Comparison of ENCODE assay signal across 9 cellular contexts in the genomic region with DNA sequence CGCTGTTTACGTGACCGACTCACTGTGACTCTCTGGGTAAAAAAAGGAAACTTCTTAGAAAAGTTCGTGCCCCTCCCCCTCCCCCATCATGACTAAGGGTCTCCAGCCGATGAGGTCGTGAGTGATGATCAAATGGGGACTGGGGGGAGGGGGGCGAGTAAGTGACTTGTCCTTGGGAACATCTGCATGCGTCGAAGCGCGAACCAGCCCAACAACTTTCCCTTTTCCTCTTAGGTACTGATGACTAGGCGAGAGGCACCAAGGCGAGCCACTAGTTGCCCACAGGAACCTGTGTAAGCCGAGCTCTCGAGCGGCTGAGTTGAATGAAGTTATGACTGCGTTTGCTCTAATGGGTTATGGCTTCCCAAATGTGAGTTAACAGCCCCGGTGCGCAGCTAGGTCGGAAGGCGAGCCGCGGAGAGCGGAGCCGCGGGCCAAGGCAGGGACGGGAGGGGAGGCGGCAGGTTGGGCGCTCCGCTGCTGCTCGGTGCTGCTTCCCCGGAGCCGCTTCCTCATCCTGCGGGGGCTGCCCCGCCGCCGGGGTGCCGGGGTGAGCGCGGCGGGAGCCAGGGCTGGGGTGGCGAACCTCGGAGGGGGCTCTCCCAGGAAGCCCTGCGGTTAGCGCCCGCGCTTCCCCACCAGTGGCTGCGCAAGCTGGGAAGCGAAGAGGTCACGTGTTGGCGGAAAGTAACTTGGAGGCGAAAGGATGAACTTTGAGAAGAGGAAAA. TPM values are rescaled to one million over a fixed set of nuclear protein-coding genes. Genes with fewer than 3 reads are reported as not detected.
DNase-seq lines count a peak whose midpoint lies in the region; ATAC-seq and TF ChIP-seq lines count a peak whose summit lies in the region.
"Had no signal": no experiment of that assay in that cellular context is flagged by ENCODE, and none has a peak within 500 bp of the region (broad histone marks: within the 10 kb centered on the region; RNA-seq: fewer than 3 reads in every experiment).

No MANE protein-coding gene starts in this region.

- no peak overlapping the region for H3K27ac ChIP-seq in iPS-18a (ENCODE audit: low read length)
- H3K27ac ChIP-seq in subcutaneous abdominal adipose tissue (ENCODE audit: low read depth, low read length), result no peak overlapping the region
- no peak overlapping the region for H3K27ac ChIP-seq in Peyer's patch
- no peak overlapping the region for H3K27ac ChIP-seq in gastroesophageal sphincter
- H3K27ac ChIP-seq: body of pancreas had no signal

- H3K27me3 ChIP-seq in iPS-18a (ENCODE audit: control insufficient read depth, insufficient read depth, low read length) (peaks cover 60% of the 10 kb centered on the region), subcutaneous abdominal adipose tissue (ENCODE audit: control insufficient read depth in 5 of 5, insufficient read depth in 4 of 5, low read length in 5 of 5) (peaks cover 31 to 60% (median 39%) of the 10 kb centered on the region in 5 donors), Peyer's patch (peaks cover 0 to 39% of the 10 kb centered on the region in 2 donors), gastroesophageal sphincter (peaks cover 86% of the 10 kb centered on the region)

- peak; percentile 49 for ATAC-seq in GM19043 (IDR thresholded peaks at IDR 0.05; ENCODE audit: low read depth, unreplicated experiment)
- no peak for ATAC-seq in gastroesophageal sphincter
- ATAC-seq in HG02981 (IDR thresholded peaks at IDR 0.05; ENCODE audit: unreplicated experiment), result no peak
- ATAC-seq: body of pancreas had no signal

- no peak for TF ChIP-seq EP300 in gastroesophageal sphincter (IDR thresholded peaks at IDR 0.05)

- H3K9me3 ChIP-seq in iPS-18a (ENCODE audit: control insufficient read depth, low read depth, low read length), result no peaks in the 10 kb centered on the region
- H3K9me3 ChIP-seq in subcutaneous abdominal adipose tissue (ENCODE audit: control insufficient read depth in 5 of 5, low read length in 5 of 5), result peaks cover 0 to 6% (median 0%) of the 10 kb centered on the region in 5 donors
- no peaks in the 10 kb centered on the region for H3K9me3 ChIP-seq in Peyer's patch
- peaks cover 0 to 4% (median 0%) of the 10 kb centered on the region in 3 donors for H3K9me3 ChIP-seq in gastroesophageal sphincter
- H3K9me3 ChIP-seq: body of pancreas had no signal

- H3K9ac ChIP-seq in iPS-18a (ENCODE audit: low read length) (peak overlapping the region; percentile 46), subcutaneous abdominal adipose tissue (ENCODE audit: low read length in 5 of 5) (no peak overlapping the region)

- H3K4me3 ChIP-seq in iPS-18a (ENCODE audit: low read length) (peak overlapping the region; percentile 73), subcutaneous abdominal adipose tissue (ENCODE audit: low read depth in 1 of 5, low read length in 5 of 5) (peak overlapping the region; percentile 24 to 57 (median 30)), Peyer's patch (peak overlapping the region in 2 of 4 donors; percentile 39 to 47), gastroesophageal sphincter (peak overlapping the region in 1 of 2 donors; percentile 45)

- WGBS in gastroesophageal sphincter (ENCODE audit: low coverage in 1 of 2), 2 donors, result 0% methylated on average over 4 of the region's 52 CpGs

- TF ChIP-seq POLR2A in Peyer's patch (IDR thresholded peaks at IDR 0.05) (no peak), gastroesophageal sphincter (IDR thresholded peaks at IDR 0.05) (no peak)

- TF ChIP-seq CTCF in Peyer's patch (IDR thresholded peaks at IDR 0.05) (no peak), gastroesophageal sphincter (IDR thresholded peaks at IDR 0.05) (no peak)

- no peaks in the 10 kb centered on the region for H3K36me3 ChIP-seq in iPS-18a (ENCODE audit: control insufficient read depth, low read depth, low read length)
- H3K36me3 ChIP-seq in subcutaneous abdominal adipose tissue (ENCODE audit: control insufficient read depth in 5 of 5, insufficient read depth in 5 of 5, low read length in 5 of 5), result no peaks in the 10 kb centered on the region
- no peaks in the 10 kb centered on the region for H3K36me3 ChIP-seq in Peyer's patch
- no peaks in the 10 kb centered on the region for H3K36me3 ChIP-seq in gastroesophageal sphincter

- DNase-seq in Ammon's horn (ENCODE audit: low spot score) (peak; percentile 7), UCSD-AML1 (lab: John Stamatoyannopoulos, UW; ENCODE audit: unreplicated experiment) (peak; percentile 14), Peyer's patch (no peak)

- peaks cover 16% of the 10 kb centered on the region for H3K4me1 ChIP-seq in iPS-18a (ENCODE audit: control insufficient read depth, low read depth, low read length)
- H3K4me1 ChIP-seq in subcutaneous abdominal adipose tissue (ENCODE audit: control insufficient read depth in 5 of 5, insufficient read depth in 5 of 5, low read length in 5 of 5), result peaks cover 0 to 26% (median 25%) of the 10 kb centered on the region in 5 donors
- H3K4me1 ChIP-seq in Peyer's patch, result peaks cover 0 to 27% (median 0%) of the 10 kb centered on the region in 4 donors
- peaks cover 0 to 43% (median 24%) of the 10 kb centered on the region in 3 donors for H3K4me1 ChIP-seq in gastroesophageal sphincter

RNA-seq across cellular contexts. Expression of a gene that starts 22.0 kb away (rescaled TPM):
- total RNA-seq in Peyer's patch (1 to 10 TPM in 1 of 4 donors, under 1 TPM in 1, not detected in 2; 0.53 to 1.3 TPM), gastroesophageal sphincter (under 1 TPM in 3 of 4 donors, not detected in 1; 0.31 to 0.62 (median 0.37) TPM)
- total RNA-seq: body of pancreas had no signal

Comparison
In these comparisons a context has a peak if more than half of its experiments do, and no peak if none do; other contexts are left out.
1. DNase-seq: peak in Ammon's horn (single experiment) and UCSD-AML1 (single experiment); none in Peyer's patch (0 of 3).